1 cellular context compared by ENCODE assay signal in the genomic region with DNA sequence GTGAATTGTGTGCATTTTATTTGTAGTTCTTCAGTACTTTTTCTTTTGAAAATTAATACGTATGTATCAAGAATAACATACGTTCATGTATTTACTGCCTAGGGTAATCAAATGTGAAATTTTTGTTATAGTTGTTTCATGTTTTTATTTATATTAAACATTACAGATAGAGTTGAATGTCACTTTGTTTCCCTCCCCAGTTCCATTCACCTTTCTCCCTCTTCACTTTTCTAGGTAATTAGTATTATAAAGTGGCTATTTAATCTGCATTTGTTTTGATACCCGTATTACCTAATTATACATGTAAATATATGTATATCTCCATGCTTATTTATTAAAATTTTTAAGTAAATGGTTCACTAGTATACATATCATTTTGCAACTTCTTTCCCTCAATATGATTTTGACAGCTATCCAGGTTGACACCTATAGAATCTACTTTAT.
TF ChIP-seq lines count a peak whose summit lies in the region.

No MANE protein-coding gene starts in this region.

TF ChIP-seq in HCT116, 20 proteins besides CTCF, POLR2A, EP300 and RAD21 (continued from another document):
- TF ChIP-seq, protein P1, sequence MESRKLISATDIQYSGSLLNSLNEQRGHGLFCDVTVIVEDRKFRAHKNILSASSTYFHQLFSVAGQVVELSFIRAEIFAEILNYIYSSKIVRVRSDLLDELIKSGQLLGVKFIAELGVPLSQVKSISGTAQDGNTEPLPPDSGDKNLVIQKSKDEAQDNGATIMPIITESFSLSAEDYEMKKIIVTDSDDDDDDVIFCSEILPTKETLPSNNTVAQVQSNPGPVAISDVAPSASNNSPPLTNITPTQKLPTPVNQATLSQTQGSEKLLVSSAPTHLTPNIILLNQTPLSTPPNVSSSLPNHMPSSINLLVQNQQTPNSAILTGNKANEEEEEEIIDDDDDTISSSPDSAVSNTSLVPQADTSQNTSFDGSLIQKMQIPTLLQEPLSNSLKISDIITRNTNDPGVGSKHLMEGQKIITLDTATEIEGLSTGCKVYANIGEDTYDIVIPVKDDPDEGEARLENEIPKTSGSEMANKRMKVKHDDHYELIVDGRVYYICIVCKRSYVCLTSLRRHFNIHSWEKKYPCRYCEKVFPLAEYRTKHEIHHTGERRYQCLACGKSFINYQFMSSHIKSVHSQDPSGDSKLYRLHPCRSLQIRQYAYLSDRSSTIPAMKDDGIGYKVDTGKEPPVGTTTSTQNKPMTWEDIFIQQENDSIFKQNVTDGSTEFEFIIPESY (IDR thresholded peaks at IDR 0.05; ENCODE audit: extremely low read depth, insufficient replicate concordance, low read length): no peak
- TF ChIP-seq CEBPB (IDR thresholded peaks at IDR 0.05; ENCODE audit: low read depth) (no peak), JUND (IDR thresholded peaks at IDR 0.05) (no peak), ELF1 (IDR thresholded peaks at IDR 0.05; ENCODE audit: borderline replicate concordance, low read depth) (no peak), POLR2AphosphoS5 (IDR thresholded peaks at IDR 0.05; ENCODE audit: low read depth, low read length) (no peak), SP1 (IDR thresholded peaks at IDR 0.05; ENCODE audit: low read depth) (no peak)
TF ChIP-seq in HCT116: peak in this region for 0.
